19 cellular contexts compared by ENCODE assay signal in genomic region chr15:32152574-32152973, GRCh38.
"Had no signal": no experiment of that assay in that cellular context is flagged by ENCODE, and none has a peak within 500 bp of the region (broad histone marks: within the 10 kb centered on the region; RNA-seq: fewer than 3 reads in every experiment).

No MANE protein-coding gene starts in this region.

- H3K27ac ChIP-seq: heart right ventricle, left ventricle myocardium inferior, lower lobe of right lung, parathyroid adenoma, spleen, stomach, thoracic aorta, transverse colon had no signal

- DNase-seq: cerebellar nuclear complex; heart right ventricle; hypothalamus; islet precursor cell; left ventricle myocardium inferior; lower lobe of right lung; natural killer cell; spleen; stimulated activated CD4-positive, alpha-beta T cell treated with anti-CD3 and anti-CD28 coated beads, Interleukin-15, amount 100 ng/mL, for 24 hours; stimulated activated CD4-positive, alpha-beta T cell treated with anti-CD3 and anti-CD28 coated beads, Interleukin-1b, Interleukin-23, amount 100 ng/mL, for 48 hours; stimulated activated naive CD4-positive, alpha-beta T cell; stomach; substantia nigra; transverse colon had no signal

- H3K36me3 ChIP-seq: heart right ventricle, left ventricle myocardium inferior, lower lobe of right lung, spleen, stomach, thoracic aorta, transverse colon had no signal

- H3K9ac ChIP-seq: parathyroid adenoma had no signal

- H3K27me3 ChIP-seq: spleen, stomach, transverse colon had no signal

- H3K4me1 Mint-ChIP-seq: memory B cell, natural killer cell had no signal

- H3K4me3 Mint-ChIP-seq: dendritic cell treated with granulocyte-macrophage colony-stimulating factor and Interleukin-4, amounts not matched to agents 40 ng/mL and 50 ng/mL, for 4 days; memory B cell; mesothelial cell of epicardium; natural killer cell had no signal

- H3K36me3 Mint-ChIP-seq: memory B cell, mesothelial cell of epicardium, natural killer cell had no signal

- H3K9me3 Mint-ChIP-seq: dendritic cell treated with granulocyte-macrophage colony-stimulating factor and Interleukin-4, amounts not matched to agents 40 ng/mL and 50 ng/mL, for 4 days; memory B cell; mesothelial cell of epicardium; natural killer cell had no signal

- H3K4me1 ChIP-seq: heart right ventricle, left ventricle myocardium inferior, lower lobe of right lung, spleen, stomach, transverse colon had no signal

- H3K9me3 ChIP-seq: heart right ventricle, left ventricle myocardium inferior, lower lobe of right lung, spleen, stomach, thoracic aorta, transverse colon had no signal

- H3K27ac Mint-ChIP-seq: dendritic cell treated with granulocyte-macrophage colony-stimulating factor and Interleukin-4, amounts not matched to agents 40 ng/mL and 50 ng/mL, for 4 days; memory B cell; mesothelial cell of epicardium; natural killer cell had no signal

- H3K4me3 ChIP-seq: heart right ventricle, left ventricle myocardium inferior, lower lobe of right lung, spleen, stomach, thoracic aorta, transverse colon had no signal
